1 cellular context compared by ENCODE assay signal in genomic region chr1:44485933-44486475, GRCh38.
TF ChIP-seq lines count a peak whose summit lies in the region.

No MANE protein-coding gene starts in this region.

TF ChIP-seq in HEK293, 187 proteins besides CTCF, POLR2A, EP300 and RAD21 (continued from another document):
- no peak for TF ChIP-seq ZNF274 (IDR thresholded peaks at IDR 0.05; ENCODE audit: low read length)
- TF ChIP-seq ZNF274 (tag by site-specific recombination; IDR thresholded peaks at IDR 0.05; ENCODE audit: borderline replicate concordance): no peak
- no peak for TF ChIP-seq ZNF529 (tag by site-specific recombination; IDR thresholded peaks at IDR 0.05; ENCODE audit: insufficient replicate concordance)
- no peak for TF ChIP-seq ZNF76 (tag by site-specific recombination; IDR thresholded peaks at IDR 0.05; ENCODE audit: borderline replicate concordance, low read depth)
- no peak for TF ChIP-seq ZBTB10 (tag by site-specific recombination; IDR thresholded peaks at IDR 0.05)
- 0 out of 2 replicates have a peak, but pooled peaks have one; percentile 2 for TF ChIP-seq ZBTB21 (tag by site-specific recombination; IDR thresholded peaks at IDR 0.05)
- TF ChIP-seq ZBTB11 (tag by site-specific recombination; conservative IDR thresholded peaks at IDR 0.05; ENCODE audit: low read depth): no peak
- TF ChIP-seq ZNF561 (tag by site-specific recombination; IDR thresholded peaks at IDR 0.05; ENCODE audit: borderline replicate concordance): 0 out of 2 replicates have a peak, but pooled peaks have one; percentile 4
- TF ChIP-seq ZNF548 (tag by site-specific recombination; IDR thresholded peaks at IDR 0.05): no peak
